In the genomic region with DNA sequence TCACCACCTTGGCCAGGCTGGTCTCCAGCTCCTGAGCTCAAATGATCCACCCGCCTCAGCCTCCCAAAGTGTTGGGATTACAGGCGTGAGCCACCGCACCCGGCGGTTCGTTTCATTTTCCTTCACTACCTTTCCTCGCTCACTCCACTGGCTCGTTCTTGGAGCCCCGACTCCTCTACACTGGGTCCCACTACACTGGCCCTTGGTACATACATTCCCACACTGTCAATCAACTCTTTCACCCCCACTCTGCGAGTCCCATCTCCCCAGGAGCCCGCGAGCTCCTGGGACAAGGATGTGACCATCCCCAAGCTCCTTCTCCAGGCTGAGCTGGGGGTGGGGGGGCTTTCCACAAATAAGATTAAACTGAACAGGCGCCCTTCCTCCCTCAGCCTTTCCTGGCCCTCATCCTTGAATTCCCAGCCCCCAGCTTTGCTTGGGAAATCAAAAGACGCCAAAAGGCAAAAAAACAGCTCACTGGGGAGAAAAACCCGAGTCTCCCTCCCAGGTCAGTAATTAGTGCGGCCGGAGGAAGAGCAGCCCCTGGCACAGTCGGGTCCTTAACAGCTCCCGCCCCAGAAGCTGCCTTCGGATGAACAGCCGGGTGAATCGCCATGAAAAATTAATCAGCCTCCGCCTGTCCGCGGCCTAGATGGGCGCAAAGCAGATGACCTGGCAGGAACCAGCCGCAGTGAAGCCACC, we compare ENCODE assay signal across 1 cellular context.
TF ChIP-seq lines count a peak whose summit lies in the region.

No MANE protein-coding gene starts in this region.

TF ChIP-seq in SK-N-SH, 30 proteins besides CTCF, POLR2A, EP300 and RAD21 (continued from another document):
- TF ChIP-seq, protein P1, sequence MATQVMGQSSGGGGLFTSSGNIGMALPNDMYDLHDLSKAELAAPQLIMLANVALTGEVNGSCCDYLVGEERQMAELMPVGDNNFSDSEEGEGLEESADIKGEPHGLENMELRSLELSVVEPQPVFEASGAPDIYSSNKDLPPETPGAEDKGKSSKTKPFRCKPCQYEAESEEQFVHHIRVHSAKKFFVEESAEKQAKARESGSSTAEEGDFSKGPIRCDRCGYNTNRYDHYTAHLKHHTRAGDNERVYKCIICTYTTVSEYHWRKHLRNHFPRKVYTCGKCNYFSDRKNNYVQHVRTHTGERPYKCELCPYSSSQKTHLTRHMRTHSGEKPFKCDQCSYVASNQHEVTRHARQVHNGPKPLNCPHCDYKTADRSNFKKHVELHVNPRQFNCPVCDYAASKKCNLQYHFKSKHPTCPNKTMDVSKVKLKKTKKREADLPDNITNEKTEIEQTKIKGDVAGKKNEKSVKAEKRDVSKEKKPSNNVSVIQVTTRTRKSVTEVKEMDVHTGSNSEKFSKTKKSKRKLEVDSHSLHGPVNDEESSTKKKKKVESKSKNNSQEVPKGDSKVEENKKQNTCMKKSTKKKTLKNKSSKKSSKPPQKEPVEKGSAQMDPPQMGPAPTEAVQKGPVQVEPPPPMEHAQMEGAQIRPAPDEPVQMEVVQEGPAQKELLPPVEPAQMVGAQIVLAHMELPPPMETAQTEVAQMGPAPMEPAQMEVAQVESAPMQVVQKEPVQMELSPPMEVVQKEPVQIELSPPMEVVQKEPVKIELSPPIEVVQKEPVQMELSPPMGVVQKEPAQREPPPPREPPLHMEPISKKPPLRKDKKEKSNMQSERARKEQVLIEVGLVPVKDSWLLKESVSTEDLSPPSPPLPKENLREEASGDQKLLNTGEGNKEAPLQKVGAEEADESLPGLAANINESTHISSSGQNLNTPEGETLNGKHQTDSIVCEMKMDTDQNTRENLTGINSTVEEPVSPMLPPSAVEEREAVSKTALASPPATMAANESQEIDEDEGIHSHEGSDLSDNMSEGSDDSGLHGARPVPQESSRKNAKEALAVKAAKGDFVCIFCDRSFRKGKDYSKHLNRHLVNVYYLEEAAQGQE (IDR thresholded peaks at IDR 0.05; ENCODE audit: low read depth, low read length) = no peak
- TF ChIP-seq FOXJ3 (CRISPR knock-in tag; IDR thresholded peaks at IDR 0.05) (no peak), GABPA (IDR thresholded peaks at IDR 0.05; ENCODE audit: low read depth) (no peak)
